Comparison of ENCODE assay signal across 8 cellular contexts in the genomic region with DNA sequence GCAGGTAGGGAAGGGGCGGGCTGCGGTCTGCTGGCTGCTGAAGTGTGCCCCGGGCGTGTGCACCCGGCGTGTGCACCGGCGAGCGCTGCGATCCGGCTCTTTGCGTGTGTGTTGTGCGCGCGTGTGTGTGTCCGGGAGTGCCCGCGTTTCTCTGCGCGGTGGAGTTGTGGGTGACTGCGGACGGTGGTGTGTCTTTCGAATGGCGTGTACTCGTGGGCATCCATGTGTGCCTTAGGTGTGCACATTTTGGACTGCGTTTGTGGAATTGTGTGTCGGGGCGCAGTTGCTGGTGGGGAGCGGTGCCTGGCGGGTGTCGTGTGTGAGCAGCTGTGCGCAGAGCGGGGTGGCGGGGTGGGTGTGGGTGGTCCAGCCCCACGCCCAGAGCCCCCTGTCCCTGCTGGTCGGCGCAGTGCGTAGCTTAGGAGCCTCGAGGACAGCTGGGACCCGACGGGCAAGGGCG. TPM values are rescaled to one million over a fixed set of nuclear protein-coding genes. Genes with fewer than 3 reads are reported as not detected.
DNase-seq lines count a peak whose midpoint lies in the region; ATAC-seq, FAIRE-seq and TF ChIP-seq lines count a peak whose summit lies in the region.

No MANE protein-coding gene starts in this region.

- POLR2A ChIA-PET in K562 (lab: Yijun Ruan, JAX): interaction anchor here (0.6 to 1.3 kb wide), 6 partner anchors 11 to 331 kb away, joined by 3 to 9 read pairs (median 3); no protein-coding TSS in a partner anchor

- ATAC-seq in GM21423 (IDR thresholded peaks at IDR 0.05; ENCODE audit: unreplicated experiment): peak; percentile 9
- peak; percentile 2 for ATAC-seq in K562

- H3K9me1 ChIP-seq in K562 (ENCODE audit: control insufficient read depth, insufficient read depth, low read length): peaks cover 4% of the 10 kb centered on the region

- H3K4me3 ChIP-seq in MG63 (peak overlapping the region; percentile 87), K562 (peak overlapping the region; percentile 80), liver (ENCODE audit: low read depth in 1 of 3, low read length in 3 of 3) (peak overlapping the region; percentile 94 to 100 (median 97)), testis (peak overlapping the region; percentile 79 to 86)

- no peak for TF ChIP-seq EP300 in K562 (IDR thresholded peaks at IDR 0.05; ENCODE audit: low read length)

- FAIRE-seq in K562 (lab: Jason Lieb, UNC): no peak

- TF ChIP-seq POLR2A in K562 (conservative IDR thresholded peaks at IDR 0.05) (no peak), testis (IDR thresholded peaks at IDR 0.05) (no peak)

- H3K4me2 ChIP-seq in K562 (ENCODE audit: insufficient read depth, low read length): peak overlapping the region; percentile 88

- H3K27me3 ChIP-seq in MG63 (no peaks in the 10 kb centered on the region), K562 (ENCODE audit: control insufficient read depth in 2 of 2, insufficient read depth in 2 of 2, low read length in 2 of 2) (no peaks in the 10 kb centered on the region), liver (ENCODE audit: control insufficient read depth in 4 of 4, insufficient read depth in 4 of 4, low read length in 3 of 4) (no peaks in the 10 kb centered on the region), testis (no peaks in the 10 kb centered on the region)

- H3K27ac ChIP-seq in 22Rv1 (peak overlapping the region; percentile 79), K562 (ENCODE audit: extremely low read depth, low read depth, low read length) (peak overlapping the region; percentile 54; the same call in 2 of the 3 replicates), liver (ENCODE audit: low read depth in 1 of 2, low read length in 2 of 2) (peak overlapping the region; percentile 95 to 97), testis (peak overlapping the region; percentile 50 to 74)

- H3K4me1 ChIP-seq in K562 (replicated peaks in 1 of 2; ENCODE audit: control insufficient read depth in 2 of 2, insufficient read depth in 2 of 2, low read length in 2 of 2) (peaks cover 49 to 55% of the 10 kb centered on the region in 2 experiments), liver (ENCODE audit: control insufficient read depth in 4 of 4, insufficient read depth in 4 of 4, low read length in 3 of 4) (peaks cover 12 to 58% (median 42%) of the 10 kb centered on the region in 4 donors), testis (peaks cover 27% of the 10 kb centered on the region)

- TF ChIP-seq RAD21 in K562 (CRISPR knock-in tag; conservative IDR thresholded peaks at IDR 0.05 in 1 of 2, IDR thresholded peaks at IDR 0.05 in 1 of 2): no peak
- no peak for TF ChIP-seq RAD21 in liver (IDR thresholded peaks at IDR 0.05)

- H3K9me3 ChIP-seq in MG63 (peaks cover 5% of the 10 kb centered on the region), K562 (replicated peaks; ENCODE audit: control insufficient read depth, insufficient read depth, low read depth, low read length) (no peaks in the 10 kb centered on the region), liver (ENCODE audit: control insufficient read depth in 4 of 4, low read length in 3 of 4) (no peaks in the 10 kb centered on the region), testis (no peaks in the 10 kb centered on the region)

- H3K36me3 ChIP-seq in MG63 (peaks cover 23% of the 10 kb centered on the region), K562 (ENCODE audit: control insufficient read depth, insufficient read depth, low read length) (no peaks in the 10 kb centered on the region), liver (ENCODE audit: control insufficient read depth in 4 of 4, insufficient read depth in 3 of 4, low read depth in 1 of 4, low read length in 3 of 4) (no peaks in the 10 kb centered on the region), testis (ENCODE audit: low read depth, missing control alignments) (no peaks in the 10 kb centered on the region)

- no peak for DNase-seq in MG63
- no peak for DNase-seq in K562 (ENCODE audit: extremely low read depth in 1 of 4, low spot score in 3 of 4)
- peak; percentile 30 for DNase-seq in testis
- no peak for DNase-seq in effector CD4-positive, alpha-beta T cell
- DNase-seq in NCI-H1417 treated with DMSO at 0.1 percent for 48 hours (lab: John Stamatoyannopoulos, UW): no peak

- intact Hi-C loops in K562 (cut with micrococcal nuclease): loop anchor here (2.0 to 10.0 kb wide), 3 partner anchors 24 to 181 kb away; partner anchors contain the start of gene RRM2
- intact Hi-C loops in testis (cut with DNase I; ENCODE audit: low total_unique reads): no loop called here

- CTCF ChIA-PET in K562 (lab: Yijun Ruan, JAX; ENCODE audit: low intra/inter-chr PET ratio): interaction anchor here (2.0 kb wide), 1 partner anchor 106 kb away, joined by 5 read pairs; no protein-coding TSS in a partner anchor

- H2AFZ ChIP-seq in K562 (ENCODE audit: low read depth, low read length): peak overlapping the region; percentile 61

- BruUV-seq in K562 (replicated peaks; lab: Mats Ljungman, UMichigan): TSS peak; percentile 29

- 2% methylated on average over 37 of the region's 42 CpGs for WGBS in K562 (ENCODE audit: insufficient coverage, low coverage, missing lambda C conversion rate)
- WGBS in liver: under 1% methylated on average over 42 of the region's 42 CpGs
- WGBS in testis, 2 donors: 0% methylated on average over 34 of the region's 42 CpGs; no CpG with 5 or more reads in 1 of the 2 donors

- H4K20me1 ChIP-seq in K562 (replicated peaks; ENCODE audit: control insufficient read depth, insufficient read depth, low read length): peaks cover 11% of the 10 kb centered on the region; the same call in 1 of the 2 replicates

- TF ChIP-seq CTCF in 22Rv1 (IDR thresholded peaks at IDR 0.05) (no peak), K562 (IDR thresholded peaks at IDR 0.05 in 2 of 3, conservative IDR thresholded peaks at IDR 0.05 in 1 of 3; ENCODE audit: insufficient read depth in 2 of 3, low read depth in 1 of 3, low read length in 3 of 3) (no peak), liver (IDR thresholded peaks at IDR 0.05; ENCODE audit: low read depth, low read length, missing input control) (no peak), testis (IDR thresholded peaks at IDR 0.05) (no peak)

- peak overlapping the region; percentile 66 to 99 for H3K9ac ChIP-seq in K562 (ENCODE audit: insufficient read depth in 1 of 2, low read depth in 2 of 2, low read length in 2 of 2)
- H3K9ac ChIP-seq in liver (ENCODE audit: low read depth in 1 of 2, low read length in 2 of 2): peak overlapping the region; percentile 46 to 87

- in situ Hi-C loops in K562 (cut with MboI): no loop called here

- H3K79me2 ChIP-seq in K562 (ENCODE audit: control insufficient read depth, insufficient read depth, low read length): peaks cover 54% of the 10 kb centered on the region

TF ChIP-seq in K562, 482 proteins besides CTCF, POLR2A, EP300 and RAD21 (continues in another document):
- TF ChIP-seq GATAD2A (IDR thresholded peaks at IDR 0.05) (no peak), SUPT5H (IDR thresholded peaks at IDR 0.05) (no peak), ZBTB26 (CRISPR knock-in tag; IDR thresholded peaks at IDR 0.05) (no peak), RBM15 (IDR thresholded peaks at IDR 0.05; ENCODE audit: insufficient read depth, low read length) (no peak), KAT8 (IDR thresholded peaks at IDR 0.05; ENCODE audit: low read depth) (no peak)

TF ChIP-seq in liver, 16 proteins besides CTCF, POLR2A, EP300 and RAD21 (continues in another document):
- TF ChIP-seq HNF4G (IDR thresholded peaks at IDR 0.05) (no peak), MAX (IDR thresholded peaks at IDR 0.05) (no peak)

RNA-seq across cellular contexts. Expression of gene HPCAL1, which starts 0.5 kb away (rescaled TPM):
- 101 and 159 TPM in 2 replicates for total RNA-seq in MG63 (2014; rRNA removed; shearing (Covaris generic); ENCODE audit: low replicate concordance)
- total RNA-seq in K562 (2011; cell fraction: chromatin; rRNA removed; ENCODE audit: low replicate concordance): 25.1 and 67.2 TPM in 2 replicates
- total RNA-seq in K562 (2011; cell fraction: nucleolus; rRNA removed): 37.1 and 44.9 TPM in 2 replicates
- 28.7 and 29.2 TPM in 2 replicates for total RNA-seq in K562 (2011; cell fraction: nucleoplasm; rRNA removed)
- total RNA-seq in K562 (2014; rRNA removed): 56.2 and 62.9 TPM in 2 replicates
- 9.5 and 10.9 TPM in 2 replicates for total RNA-seq in K562 (2014; rRNA removed; fragmentation: Illumina TruSeq; extraction: Trizol)
- total RNA-seq in K562 (2015; rRNA removed; fragmentation: Illumina TruSeq; extraction: Trizol): 20.2 and 25.0 TPM in 2 replicates
- total RNA-seq in K562 (2021): 61.5 and 65.5 TPM in 2 replicates
- 23.9 and 48.2 TPM in 2 replicates for polyA plus RNA-seq in K562 (2011; rRNA removed)
- polyA plus RNA-seq in K562 (2011; cell fraction: cytosol; rRNA removed): 44.1 and 78.0 TPM in 2 replicates
- polyA plus RNA-seq in K562 (2011; cell fraction: nucleus; rRNA removed): 49.6 and 80.3 TPM in 2 replicates
- 67.3 and 117 TPM in 2 replicates for polyA plus RNA-seq in K562 (2012)
- 36.5 and 74.6 TPM in 2 replicates for polyA plus RNA-seq in K562 (2014; fragmentation: Illumina TruSeq; extraction: Trizol)
- polyA plus RNA-seq in K562 (2014; fragmentation: Nextera tagmentation; extraction: Ambion mirVana): 1 to 10 TPM; 2.7 to 3.1 TPM
- polyA plus RNA-seq in K562 (2014; rRNA removed): 41.0 and 44.2 TPM in 2 replicates
- 11.6 and 13.9 TPM in 2 replicates for polyA minus RNA-seq in K562 (2011; rRNA and poly(A)+ RNA removed)
- polyA minus RNA-seq in K562 (2011; cell fraction: cytosol; rRNA and poly(A)+ RNA removed): 32.4 and 46.1 TPM in 2 replicates
- polyA minus RNA-seq in K562 (2011; cell fraction: nucleus; rRNA and poly(A)+ RNA removed): 19.9 and 22.5 TPM in 2 replicates
- total RNA-seq in liver: 10 to 100 TPM; 17.3 to 18.1 TPM
- polyA plus RNA-seq in liver: 10 to 100 TPM; 27.7 to 27.9 TPM
- 100 to 1,000 TPM; 215 to 263 TPM for total RNA-seq in testis
- polyA plus RNA-seq in testis (ENCODE audit: insufficient read depth, low read depth, low replicate concordance): 99.5 TPM
